ENCODE assay signal across 22 cellular contexts in genomic region chr9:87702921-87703320, GRCh38. TPM values are rescaled to one million over a fixed set of nuclear protein-coding genes. Genes with fewer than 3 reads are reported as not detected.
DNase-seq lines count a peak whose midpoint lies in the region; ATAC-seq, FAIRE-seq and TF ChIP-seq lines count a peak whose summit lies in the region.
"Had no signal": no experiment of that assay in that cellular context is flagged by ENCODE, and none has a peak within 500 bp of the region (broad histone marks: within the 10 kb centered on the region; RNA-seq: fewer than 3 reads in every experiment).

No MANE protein-coding gene starts in this region.

- WGBS in K562 (ENCODE audit: insufficient coverage, low coverage, missing lambda C conversion rate) = 82% methylated on average over 5 of the region's 9 CpGs
- WGBS in lung, 2 donors = 94 to 98% methylated on average over 9 of the region's 9 CpGs

- H3K36me3 Mint-ChIP-seq in GM23338 (ENCODE audit: low read depth) = peaks cover 84% of the 10 kb centered on the region
- H3K36me3 Mint-ChIP-seq in progenitor cell of endocrine pancreas (ENCODE audit: insufficient read depth) = peaks cover 30% of the 10 kb centered on the region
- peaks cover 39% of the 10 kb centered on the region for H3K36me3 Mint-ChIP-seq in Calu3 (ENCODE audit: insufficient read depth, unreplicated experiment)
- H3K36me3 Mint-ChIP-seq: CD8-positive, alpha-beta T cell had no signal

- no peak overlapping the region for H2AFZ ChIP-seq in GM23338
- H2AFZ ChIP-seq in K562 (ENCODE audit: low read depth, low read length) = no peak overlapping the region

- H3K36me3 ChIP-seq in GM23338 (ENCODE audit: insufficient read depth) (peaks cover 47% of the 10 kb centered on the region), K562 (ENCODE audit: control insufficient read depth, insufficient read depth, low read length) (peaks cover 45% of the 10 kb centered on the region; the same call in 2 of the 3 replicates), lung (ENCODE audit: control insufficient read depth in 2 of 2, insufficient read depth in 2 of 2, low read length in 2 of 2) (peaks cover 0 to 33% of the 10 kb centered on the region in 2 donors)

- CTCF ChIA-PET in K562 (lab: Yijun Ruan, JAX; ENCODE audit: low intra/inter-chr PET ratio) = no interaction called here
- CTCF ChIA-PET in Calu3 (lab: Charles Lee) = no interaction called here

- FAIRE-seq in K562 (lab: Jason Lieb, UNC) = no peak
- FAIRE-seq: GM18507, HTR-8/SVneo, RCC 7860 had no signal

- TF ChIP-seq CTCF in GM23338 (conservative IDR thresholded peaks at IDR 0.05; ENCODE audit: low read depth in 2 of 2) (no peak), K562 (IDR thresholded peaks at IDR 0.05 in 2 of 3, conservative IDR thresholded peaks at IDR 0.05 in 1 of 3; ENCODE audit: insufficient read depth in 2 of 3, low read depth in 1 of 3, low read length in 3 of 3) (no peak), lung (IDR thresholded peaks at IDR 0.05; ENCODE audit: control extremely low read depth, extremely low read depth) (no peak), progenitor cell of endocrine pancreas (IDR thresholded peaks at IDR 0.05; ENCODE audit: unreplicated experiment) (no peak), Calu3 (IDR thresholded peaks at IDR 0.05; ENCODE audit: unreplicated experiment) (no peak)

- no peak for DNase-seq in GM23338 (ENCODE audit: low spot score)
- no peak for DNase-seq in K562 (ENCODE audit: extremely low read depth in 1 of 4, low spot score in 3 of 4)
- DNase-seq in lung (ENCODE audit: low spot score) = peak; percentile 16
- DNase-seq in progenitor cell of endocrine pancreas (ENCODE audit: low spot score, unreplicated experiment) = no peak
- no peak for DNase-seq in NCI-H2107 (lab: John Stamatoyannopoulos, UW)
- DNase-seq in Calu3 = no peak
- DNase-seq: 8988T; CD8-positive, alpha-beta T cell; GDM1; H7; NCI-H1105; NCI-H2029 treated with DMSO at 0.1 percent for 48 hours; NCI-H2171; NCI-H345; NCI-H524 treated with DMSO at 0.1 percent for 48 hours; NCI-H82; SJCRH30 had no signal

- H3K4me2 ChIP-seq in GM23338 = no peak overlapping the region
- no peak overlapping the region for H3K4me2 ChIP-seq in K562 (ENCODE audit: insufficient read depth, low read length)

- no peaks in the 10 kb centered on the region for H3K4me1 ChIP-seq in GM23338 (ENCODE audit: insufficient read depth)
- H3K4me1 ChIP-seq in K562 (replicated peaks in 1 of 2; ENCODE audit: control insufficient read depth in 2 of 2, insufficient read depth in 2 of 2, low read length in 2 of 2) = peaks cover 3 to 6% of the 10 kb centered on the region in 2 experiments; a peak in 3 of 5 replicates
- no peaks in the 10 kb centered on the region for H3K4me1 ChIP-seq in lung (ENCODE audit: control insufficient read depth in 2 of 2, insufficient read depth in 2 of 2, low read length in 2 of 2)

- no peak overlapping the region for H3K4me3 Mint-ChIP-seq in GM23338
- no peak overlapping the region for H3K4me3 Mint-ChIP-seq in progenitor cell of endocrine pancreas (ENCODE audit: low read depth)
- H3K4me3 Mint-ChIP-seq in Calu3 (ENCODE audit: low read depth, unreplicated experiment) = no peak overlapping the region
- H3K4me3 Mint-ChIP-seq: CD8-positive, alpha-beta T cell had no signal

- no peaks in the 10 kb centered on the region for H3K9me3 Mint-ChIP-seq in GM23338
- no peaks in the 10 kb centered on the region for H3K9me3 Mint-ChIP-seq in progenitor cell of endocrine pancreas (ENCODE audit: low read depth)
- no peaks in the 10 kb centered on the region for H3K9me3 Mint-ChIP-seq in Calu3 (ENCODE audit: low read depth, unreplicated experiment)
- H3K9me3 Mint-ChIP-seq: CD8-positive, alpha-beta T cell had no signal

- H3F3A ChIP-seq in GM23338 (replicated peaks; ENCODE audit: low read depth) = no peaks in the 10 kb centered on the region; the same call in 1 of the 2 replicates

- POLR2A ChIA-PET in K562 (lab: Yijun Ruan, JAX) = interaction anchor here (0.6 kb wide), 3 partner anchors 111 to 463 kb away, joined by 3 read pairs; partner anchors contain the start of gene CDK20

- BruUV-seq in K562 (replicated peaks; lab: Mats Ljungman, UMichigan) = no TSS peak
- BruUV-seq in Calu3 (replicated peaks; lab: Mats Ljungman, UMichigan) = no TSS peak

- no peak overlapping the region for H3K9ac ChIP-seq in K562 (ENCODE audit: insufficient read depth in 1 of 2, low read depth in 2 of 2, low read length in 2 of 2)

- no peaks in the 10 kb centered on the region for H3K27me3 ChIP-seq in GM23338 (ENCODE audit: insufficient read depth)
- H3K27me3 ChIP-seq in K562 (ENCODE audit: control insufficient read depth in 2 of 2, insufficient read depth in 2 of 2, low read length in 2 of 2) = no peaks in the 10 kb centered on the region
- H3K27me3 ChIP-seq in lung (ENCODE audit: control insufficient read depth, insufficient read depth) = no peaks in the 10 kb centered on the region
- H3K27me3 ChIP-seq: BLaER1 treated with 17β-estradiol and CSF1 and Interleukin-3, amounts not matched to agents 10 nM and 100 nM; SJCRH30 had no signal

- H3K9me1 ChIP-seq in K562 (ENCODE audit: control insufficient read depth, insufficient read depth, low read length) = no peaks in the 10 kb centered on the region

- H3K27ac Mint-ChIP-seq in GM23338 (no peak overlapping the region), progenitor cell of endocrine pancreas (peak overlapping the region; percentile 62), Calu3 (ENCODE audit: unreplicated experiment) (no peak overlapping the region)
- H3K27ac Mint-ChIP-seq: CD8-positive, alpha-beta T cell had no signal

- H3K4me3 ChIP-seq in GM23338 = no peak overlapping the region
- H3K4me3 ChIP-seq in K562 = no peak overlapping the region
- H3K4me3 ChIP-seq in lung = no peak overlapping the region
- H3K4me3 ChIP-seq: BLaER1 treated with 17β-estradiol and CSF1 and Interleukin-3, amounts not matched to agents 10 nM and 100 nM; SJCRH30 had no signal

- H3K27ac ChIP-seq in GM23338 (ENCODE audit: low read depth) (peak overlapping the region; percentile 32; the same call in 1 of the 2 replicates), K562 (ENCODE audit: extremely low read depth, low read depth, low read length) (no peak overlapping the region), lung (ENCODE audit: low read depth in 1 of 2, low read length in 1 of 2) (no peak overlapping the region)
- H3K27ac ChIP-seq: BLaER1 treated with 17β-estradiol and CSF1 and Interleukin-3, amounts not matched to agents 10 nM and 100 nM; SJCRH30 had no signal

- H3K4me1 Mint-ChIP-seq in GM23338 (no peaks in the 10 kb centered on the region; the same call in 1 of the 3 replicates), progenitor cell of endocrine pancreas (ENCODE audit: low read depth) (no peaks in the 10 kb centered on the region), Calu3 (ENCODE audit: low read depth, unreplicated experiment) (no peaks in the 10 kb centered on the region)

- TF ChIP-seq RAD21 in K562 (CRISPR knock-in tag; conservative IDR thresholded peaks at IDR 0.05 in 1 of 2, IDR thresholded peaks at IDR 0.05 in 1 of 2) = no peak

- H3K27me3 Mint-ChIP-seq in GM23338 (ENCODE audit: insufficient read depth, low read depth, poor library complexity) (peaks cover 2% of the 10 kb centered on the region), progenitor cell of endocrine pancreas (no peaks in the 10 kb centered on the region), Calu3 (ENCODE audit: unreplicated experiment) (no peaks in the 10 kb centered on the region)

- no peaks in the 10 kb centered on the region for H3K9me3 ChIP-seq in K562 (replicated peaks; ENCODE audit: control insufficient read depth, insufficient read depth, low read depth, low read length)
- peaks cover 0 to 4% of the 10 kb centered on the region in 2 donors for H3K9me3 ChIP-seq in lung (ENCODE audit: control insufficient read depth in 2 of 2, insufficient read depth in 1 of 2, low read length in 1 of 2)
- H3K9me3 ChIP-seq: SJCRH30 had no signal

- in situ Hi-C loops in K562 (cut with MboI) = no loop called here

- H3K9me2 ChIP-seq in GM23338 (ENCODE audit: insufficient read depth) = no peaks in the 10 kb centered on the region

- H3K79me2 ChIP-seq in GM23338 (replicated peaks; ENCODE audit: insufficient read depth) = no peaks in the 10 kb centered on the region
- H3K79me2 ChIP-seq in K562 (ENCODE audit: control insufficient read depth, insufficient read depth, low read length) = no peaks in the 10 kb centered on the region

- TF ChIP-seq POLR2A in K562 (conservative IDR thresholded peaks at IDR 0.05) = no peak

- ATAC-seq in GM23338 = no peak
- ATAC-seq in K562 = no peak
- ATAC-seq in lung (ENCODE audit: insufficient read depth, low FRiP score) = no peak
- ATAC-seq in GM21737 (IDR thresholded peaks at IDR 0.05; ENCODE audit: unreplicated experiment) = no peak
- ATAC-seq: CD8-positive, alpha-beta T cell had no signal

- H4K20me1 ChIP-seq in GM23338 (replicated peaks; ENCODE audit: insufficient read depth) (peaks cover 2% of the 10 kb centered on the region; the same call in 1 of the 2 replicates), K562 (replicated peaks; ENCODE audit: control insufficient read depth, insufficient read depth, low read length) (no peaks in the 10 kb centered on the region)
- H4K20me1 ChIP-seq: BLaER1 treated with 17β-estradiol and CSF1 and Interleukin-3, amounts not matched to agents 10 nM and 100 nM had no signal

- intact Hi-C loops in K562 (cut with micrococcal nuclease) = no loop called here
- intact Hi-C loops in Calu3 (cut with micrococcal nuclease; ENCODE audit: unreplicated experiment) = no loop called here

- TF ChIP-seq EP300 in K562 (IDR thresholded peaks at IDR 0.05; ENCODE audit: low read length) = no peak

RNA-seq across cellular contexts. Expression of gene CTSL, which starts 23.0 kb away (rescaled TPM):
- total RNA-seq in GM23338 (2014; rRNA removed; shearing (Covaris generic)) = 30.4 and 34.5 TPM in 2 replicates
- 34.5 and 35.3 TPM in 2 replicates for polyA plus RNA-seq in GM23338 (2016; fragmentation: Nextera tagmentation; extraction: Ambion mirVana)
- 106 and 129 TPM in 2 replicates for total RNA-seq in K562 (2011; cell fraction: chromatin; rRNA removed; ENCODE audit: low replicate concordance)
- total RNA-seq in K562 (2011; cell fraction: nucleolus; rRNA removed) = 121 and 124 TPM in 2 replicates
- total RNA-seq in K562 (2011; cell fraction: nucleoplasm; rRNA removed) = 126 and 169 TPM in 2 replicates
- total RNA-seq in K562 (2014; rRNA removed) = 81.5 and 97.6 TPM in 2 replicates
- total RNA-seq in K562 (2014; rRNA removed; fragmentation: Illumina TruSeq; extraction: Trizol) = 93.7 and 105 TPM in 2 replicates
- total RNA-seq in K562 (2015; rRNA removed; fragmentation: Illumina TruSeq; extraction: Trizol) = 73.7 and 78.3 TPM in 2 replicates
- 65.7 and 76.4 TPM in 2 replicates for total RNA-seq in K562 (2021)
- 82.5 and 165 TPM in 2 replicates for polyA plus RNA-seq in K562 (2011; rRNA removed)
- 70.7 and 75.2 TPM in 2 replicates for polyA plus RNA-seq in K562 (2011; cell fraction: cytosol; rRNA removed)
- polyA plus RNA-seq in K562 (2011; cell fraction: nucleus; rRNA removed) = 41.8 and 42.6 TPM in 2 replicates
- 93.9 and 142 TPM in 2 replicates for polyA plus RNA-seq in K562 (2012)
- polyA plus RNA-seq in K562 (2014; fragmentation: Illumina TruSeq; extraction: Trizol) = 98.7 and 108 TPM in 2 replicates
- polyA plus RNA-seq in K562 (2014; fragmentation: Nextera tagmentation; extraction: Ambion mirVana) = 10 to 100 TPM; 55.9 to 61.8 TPM
- polyA plus RNA-seq in K562 (2014; rRNA removed) = 111 and 118 TPM in 2 replicates
- polyA minus RNA-seq in K562 (2011; rRNA and poly(A)+ RNA removed) = 62.7 and 104 TPM in 2 replicates
- polyA minus RNA-seq in K562 (2011; cell fraction: cytosol; rRNA and poly(A)+ RNA removed) = 18.7 and 35.0 TPM in 2 replicates
- polyA minus RNA-seq in K562 (2011; cell fraction: nucleus; rRNA and poly(A)+ RNA removed) = 12.0 and 12.6 TPM in 2 replicates
- 100 to 1,000 TPM; 126 to 301 TPM for total RNA-seq in lung
- 1,000 to 10,000 TPM in 1 of 2 donors, 100 to 1,000 TPM in 1; 109 to 1,526 TPM for polyA plus RNA-seq in lung
- total RNA-seq in progenitor cell of endocrine pancreas = 38.6 and 47.5 TPM in 2 replicates
- 32.2 and 42.9 TPM in 2 replicates for total RNA-seq in Calu3 (2022)
